In the genomic region with DNA sequence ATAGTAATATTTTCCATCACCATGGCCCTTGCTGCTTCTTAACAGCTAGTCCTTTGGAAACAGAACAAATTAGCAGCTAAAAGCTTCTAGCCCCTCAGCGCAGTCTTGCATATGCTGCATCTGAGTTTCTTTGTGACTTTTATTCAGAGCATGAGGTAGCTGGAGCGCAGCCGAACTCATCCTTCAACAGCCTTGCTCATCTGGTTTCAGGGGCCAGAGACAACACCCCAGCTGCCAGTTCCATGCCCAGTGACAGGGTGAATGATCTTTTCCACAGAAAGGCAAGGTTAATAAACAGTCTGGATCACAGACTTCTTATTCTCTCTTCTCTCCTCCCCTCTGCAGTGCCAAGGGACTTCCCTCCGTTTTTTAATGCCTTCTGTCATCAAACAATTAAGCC, we compare ENCODE assay signal across 20 cellular contexts.
"Had no signal": no experiment of that assay in that cellular context is flagged by ENCODE, and none has a peak within 500 bp of the region (broad histone marks: within the 10 kb centered on the region; RNA-seq: fewer than 3 reads in every experiment).

No MANE protein-coding gene starts in this region.

- H3K27ac Mint-ChIP-seq: T-cell had no signal

- H3K9me2 ChIP-seq: SK-N-SH had no signal

- H3K9me3 Mint-ChIP-seq: T-cell had no signal

- H3K27me3 Mint-ChIP-seq: T-cell had no signal

- H3K4me2 ChIP-seq: SK-N-SH had no signal

- H3K4me3 Mint-ChIP-seq: T-cell had no signal

- H3K36me3 Mint-ChIP-seq: T-cell had no signal

- H3K27ac ChIP-seq: RWPE1 had no signal

- H3K9me3 ChIP-seq: SK-N-SH had no signal

- ATAC-seq: Panc1, T-cell had no signal

- H3K9ac ChIP-seq: SK-N-SH had no signal

- H3K4me1 Mint-ChIP-seq: T-cell had no signal

- DNase-seq: KBM-7, MV-4-11, NCI-H1048, NCI-H1105, NCI-H1417, NCI-H1436 treated with DMSO at 0.1 percent for 48 hours, NCI-H1694 treated with DMSO at 0.1 percent for 48 hours, NCI-H1930, NCI-H2081, NCI-H2107, NCI-H2227 treated with DMSO at 0.1 percent for 48 hours, NCI-H510A treated with DMSO at 0.1 percent for 48 hours, NCI-H526, NCI-H748 treated with DMSO at 0.1 percent for 48 hours, SHP77, SK-N-SH, SW 1271, T-cell had no signal
